In genomic region chr4:44760142-44760898, GRCh38 we compare ENCODE assay signal across 9 cellular contexts. TPM values are rescaled to one million over a fixed set of nuclear protein-coding genes. Genes with fewer than 3 reads are reported as not detected.
DNase-seq lines count a peak whose midpoint lies in the region; ATAC-seq and TF ChIP-seq lines count a peak whose summit lies in the region.
"Had no signal": no experiment of that assay in that cellular context is flagged by ENCODE, and none has a peak within 500 bp of the region (broad histone marks: within the 10 kb centered on the region; RNA-seq: fewer than 3 reads in every experiment).

No MANE protein-coding gene starts in this region.

- H3K9me3 Mint-ChIP-seq in progenitor cell of endocrine pancreas (ENCODE audit: low read depth), result no peaks in the 10 kb centered on the region
- no peaks in the 10 kb centered on the region for H3K9me3 Mint-ChIP-seq in activated T-cell treated with anti-CD3 and anti-CD28 coated beads, Interleukin-2, amount 50 U/mL, for 24 hours
- H3K9me3 Mint-ChIP-seq: CD8-positive, alpha-beta memory T cell had no signal

- TF ChIP-seq CTCF in LNCaP clone FGC (IDR thresholded peaks at IDR 0.05; ENCODE audit: control insufficient read depth, extremely low read depth, insufficient read depth) (peak; percentile 39; the same call in 1 of the 2 replicates), progenitor cell of endocrine pancreas (IDR thresholded peaks at IDR 0.05; ENCODE audit: unreplicated experiment) (peak; percentile 73)

- no peaks in the 10 kb centered on the region for H3K36me3 Mint-ChIP-seq in progenitor cell of endocrine pancreas (ENCODE audit: insufficient read depth)
- no peaks in the 10 kb centered on the region for H3K36me3 Mint-ChIP-seq in activated T-cell treated with anti-CD3 and anti-CD28 coated beads, Interleukin-2, amount 50 U/mL, for 24 hours (ENCODE audit: low read depth)
- H3K36me3 Mint-ChIP-seq: CD8-positive, alpha-beta memory T cell had no signal

- no peak overlapping the region for H3K4me3 ChIP-seq in LNCaP clone FGC (ENCODE audit: low read depth, low read length)

- no peak overlapping the region for H3K27ac Mint-ChIP-seq in progenitor cell of endocrine pancreas
- no peak overlapping the region for H3K27ac Mint-ChIP-seq in activated T-cell treated with anti-CD3 and anti-CD28 coated beads, Interleukin-2, amount 50 U/mL, for 24 hours
- H3K27ac Mint-ChIP-seq: CD8-positive, alpha-beta memory T cell had no signal

- peak; percentile 3 for DNase-seq in NCI-H1436 (lab: John Stamatoyannopoulos, UW)
- no peak for DNase-seq in NCI-H1436 treated with DMSO at 0.1 percent for 48 hours (lab: John Stamatoyannopoulos, UW)
- DNase-seq in LNCaP clone FGC (ENCODE audit: low read depth), result peak; percentile 10
- peak; percentile 50 for DNase-seq in SKM-1 (lab: John Stamatoyannopoulos, UW; ENCODE audit: unreplicated experiment)
- peak; percentile 22 for DNase-seq in fibroblast of the conjunctiva (ENCODE audit: low read depth)
- no peak for DNase-seq in progenitor cell of endocrine pancreas (ENCODE audit: low spot score, unreplicated experiment)
- no peak for DNase-seq in activated T-cell treated with anti-CD3 and anti-CD28 coated beads, Interleukin-2, amount 50 U/mL, for 24 hours

- H3K27me3 Mint-ChIP-seq in progenitor cell of endocrine pancreas, result no peaks in the 10 kb centered on the region
- H3K27me3 Mint-ChIP-seq in activated T-cell treated with anti-CD3 and anti-CD28 coated beads, Interleukin-2, amount 50 U/mL, for 24 hours, result peaks cover 43% of the 10 kb centered on the region

- H3K4me1 Mint-ChIP-seq in progenitor cell of endocrine pancreas (ENCODE audit: low read depth), result no peaks in the 10 kb centered on the region
- H3K4me1 Mint-ChIP-seq in activated T-cell treated with anti-CD3 and anti-CD28 coated beads, Interleukin-2, amount 50 U/mL, for 24 hours (ENCODE audit: low read depth), result no peaks in the 10 kb centered on the region
- H3K4me1 Mint-ChIP-seq: CD8-positive, alpha-beta memory T cell had no signal

- no peak overlapping the region for H3K4me3 Mint-ChIP-seq in progenitor cell of endocrine pancreas (ENCODE audit: low read depth)
- H3K4me3 Mint-ChIP-seq in activated T-cell treated with anti-CD3 and anti-CD28 coated beads, Interleukin-2, amount 50 U/mL, for 24 hours, result no peak overlapping the region
- H3K4me3 Mint-ChIP-seq: CD8-positive, alpha-beta memory T cell had no signal

- peak; percentile 84 for ATAC-seq in GM21717 (IDR thresholded peaks at IDR 0.05; ENCODE audit: unreplicated experiment)

RNA-seq across cellular contexts. Expression of gene GNPDA2, which starts 34.0 kb away (rescaled TPM):
- 8.8 and 10.5 TPM in 2 replicates for total RNA-seq in progenitor cell of endocrine pancreas

Comparison
In these comparisons a context has a peak if more than half of its experiments do, and no peak if none do; other contexts are left out.
1. DNase-seq: peak in NCI-H1436 (single experiment), LNCaP clone FGC (single experiment), SKM-1 (single experiment) and fibroblast of the conjunctiva (single experiment); none in NCI-H1436 treated with DMSO at 0.1 percent for 48 hours (single experiment), progenitor cell of endocrine pancreas (single experiment) and activated T-cell treated with anti-CD3 and anti-CD28 coated beads, Interleukin-2, amount 50 U/mL, for 24 hours (single experiment).